Comparison of ENCODE assay signal across 8 cellular contexts in the genomic region with DNA sequence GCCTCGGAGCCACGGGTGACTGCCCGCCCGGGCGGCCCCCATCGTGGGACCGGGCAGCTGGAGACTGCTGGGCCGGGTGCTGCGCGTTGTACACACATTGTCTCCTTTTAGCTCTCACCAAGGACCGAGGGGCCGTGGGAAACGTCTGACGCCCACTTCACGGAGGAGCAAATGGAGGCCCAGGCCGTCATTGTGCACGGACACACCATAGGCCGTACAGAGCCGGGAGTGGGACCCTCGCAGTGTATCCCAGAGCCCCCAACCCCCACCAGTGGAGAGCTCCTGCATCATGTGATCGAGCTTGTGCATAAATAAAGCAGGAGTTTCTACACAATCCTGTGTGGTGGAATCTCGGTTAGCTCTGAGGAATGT. TPM values are rescaled to one million over a fixed set of nuclear protein-coding genes. Genes with fewer than 3 reads are reported as not detected.
DNase-seq lines count a peak whose midpoint lies in the region; ATAC-seq and TF ChIP-seq lines count a peak whose summit lies in the region.

No MANE protein-coding gene starts in this region.

- peaks cover 18% of the 10 kb centered on the region for H3K36me3 Mint-ChIP-seq in central memory CD8-positive, alpha-beta T cell (ENCODE audit: insufficient read depth)

- no peaks in the 10 kb centered on the region for H3K9me3 Mint-ChIP-seq in central memory CD8-positive, alpha-beta T cell

- ATAC-seq in activated CD4-positive, CD25-positive, alpha-beta regulatory T cell treated with anti-CD3 and anti-CD28 coated beads, Interleukin-2, amount 50 U/mL, for 24 hours = peak; percentile 7 to 8
- no peak for ATAC-seq in central memory CD8-positive, alpha-beta T cell (replicated peaks; ENCODE audit: extremely low read depth, poor library complexity, severe bottlenecking)
- no peak for ATAC-seq in HG02763 (IDR thresholded peaks at IDR 0.05; ENCODE audit: unreplicated experiment)

- H3K27me3 ChIP-seq in thyroid gland = no peaks in the 10 kb centered on the region

- 0 to 5% methylated on average over 4 to 12 of the region's 22 CpGs for WGBS in thyroid gland, 2 donors

- DNase-seq in activated CD4-positive, CD25-positive, alpha-beta regulatory T cell (lab: John Stamatoyannopoulos, UW) = no peak
- peak; percentile 33 for DNase-seq in NAMALWA (ENCODE audit: low spot score)
- no peak for DNase-seq in central memory CD8-positive, alpha-beta T cell (ENCODE audit: low spot score in 2 of 2)
- peak; percentile 31 to 42 for DNase-seq in lung microvascular endothelial cell (ENCODE audit: low read depth in 2 of 2)
- DNase-seq in thyroid gland = peak in 1 of 2 donors; percentile 26
- no peak for DNase-seq in stimulated activated CD4-positive, alpha-beta T cell treated with anti-CD3 and anti-CD28 coated beads, Interleukin-12 subunit alpha, Interleukin-12 subunit beta, amount 100 ng/mL, for 4 hours

- H3K9me3 ChIP-seq in thyroid gland = no peaks in the 10 kb centered on the region

- no peak for TF ChIP-seq POLR2A in thyroid gland (IDR thresholded peaks at IDR 0.05)

- intact Hi-C loops in thyroid gland (cut with DNase I) = no loop called here

- H3K27me3 Mint-ChIP-seq in central memory CD8-positive, alpha-beta T cell = no peaks in the 10 kb centered on the region

- no peak overlapping the region for H3K27ac ChIP-seq in thyroid gland

- H3K4me1 ChIP-seq in thyroid gland = peaks cover 7% of the 10 kb centered on the region in 2 donors

- H3K27ac Mint-ChIP-seq in central memory CD8-positive, alpha-beta T cell (ENCODE audit: low read depth) = peak overlapping the region; percentile 84

- no peak for TF ChIP-seq CTCF in thyroid gland (IDR thresholded peaks at IDR 0.05)

- peaks cover under 1 to 7% of the 10 kb centered on the region in 2 donors for H3K36me3 ChIP-seq in thyroid gland

- H3K4me3 Mint-ChIP-seq in central memory CD8-positive, alpha-beta T cell = peak overlapping the region; percentile 76

- peak overlapping the region in 2 of 3 donors; percentile 14 to 91 for H3K4me3 ChIP-seq in thyroid gland (replicated peaks in 1 of 3)

- H3K4me1 Mint-ChIP-seq in central memory CD8-positive, alpha-beta T cell = peaks cover 30% of the 10 kb centered on the region

RNA-seq across cellular contexts. Expression of gene DENND10, which starts 0.7 kb away (rescaled TPM):
- total RNA-seq in lung microvascular endothelial cell (48.4 and 56.3 TPM in 2 replicates), thyroid gland (10 to 100 TPM; 46.4 to 55.3 (median 53.1) TPM)

RNA-seq across cellular contexts. Expression of gene EIF3A, which starts 24.0 kb away (rescaled TPM):
- total RNA-seq in lung microvascular endothelial cell (58.8 and 65.7 TPM in 2 replicates), thyroid gland (100 to 1,000 TPM in 2 of 4 donors, 10 to 100 TPM in 2; 85.6 to 113 (median 102) TPM)

Comparison
In these comparisons a context has a peak if more than half of its experiments do, and no peak if none do; other contexts are left out.
1. ATAC-seq: peak in activated CD4-positive, CD25-positive, alpha-beta regulatory T cell treated with anti-CD3 and anti-CD28 coated beads, Interleukin-2, amount 50 U/mL, for 24 hours (2 of 2); none in central memory CD8-positive, alpha-beta T cell (single experiment) and HG02763 (single experiment).
2. DNase-seq: peak in NAMALWA (single experiment) and lung microvascular endothelial cell (2 of 2); none in activated CD4-positive, CD25-positive, alpha-beta regulatory T cell (0 of 4), central memory CD8-positive, alpha-beta T cell (0 of 2) and stimulated activated CD4-positive, alpha-beta T cell treated with anti-CD3 and anti-CD28 coated beads, Interleukin-12 subunit alpha, Interleukin-12 subunit beta, amount 100 ng/mL, for 4 hours (single experiment).